In genomic region chr4:74962584-74962983, GRCh38 we compare ENCODE assay signal across 19 cellular contexts. TPM values are rescaled to one million over a fixed set of nuclear protein-coding genes. Genes with fewer than 3 reads are reported as not detected.
"Had no signal": no experiment of that assay in that cellular context is flagged by ENCODE, and none has a peak within 500 bp of the region (broad histone marks: within the 10 kb centered on the region; RNA-seq: fewer than 3 reads in every experiment).

No MANE protein-coding gene starts in this region.

- H3K4me3 ChIP-seq: adrenal gland, colonic mucosa, esophagus muscularis mucosa, right atrium auricular region, tibial artery, uterus had no signal

- H3K36me3 ChIP-seq: adrenal gland, colonic mucosa, esophagus muscularis mucosa, right atrium auricular region, tibial artery, uterus had no signal

- H3K9me3 ChIP-seq: colonic mucosa, tibial artery, uterus had no signal

- H3K27ac ChIP-seq: adrenal gland, colonic mucosa, esophagus muscularis mucosa, right atrium auricular region, tibial artery, uterus had no signal

- ATAC-seq: activated CD4-positive, alpha-beta T cell treated with anti-CD3 and anti-CD28 coated beads for 36 hours had no signal

- H3K27me3 ChIP-seq: adrenal gland, colonic mucosa, esophagus muscularis mucosa, right atrium auricular region, tibial artery, uterus had no signal

- DNase-seq: activated CD4-positive, alpha-beta memory T cell treated with anti-CD3 and anti-CD28 coated beads for 36 hours; activated CD4-positive, alpha-beta T cell treated with anti-CD3 and anti-CD28 coated beads for 36 hours; activated CD8-positive, alpha-beta memory T cell treated with anti-CD3 and anti-CD28 coated beads, Interleukin-2, amount 50 U/mL, for 4 hours; activated effector memory CD4-positive, alpha-beta T cell treated with anti-CD3 and anti-CD28 coated beads, Interleukin-2, amount 50 U/mL, for 16 hours; activated T-cell treated with anti-CD3 and anti-CD28 coated beads, Interleukin-2, amount 50 U/mL, for 48 hours; adrenal gland; caudate nucleus; colonic mucosa; effector CD4-positive, alpha-beta T cell; islet precursor cell; midbrain; stimulated activated CD4-positive, alpha-beta T cell treated with anti-CD3 and anti-CD28 coated beads, Interleukin-15, amount 100 ng/mL, for 24 hours; stimulated activated CD4-positive, alpha-beta T cell treated with anti-CD3 and anti-CD28 coated beads, Interleukin-4, amount 100 ng/mL, for 1 hour; stimulated activated naive CD4-positive, alpha-beta T cell; tibial artery; uterus had no signal

- H3K4me1 ChIP-seq: colonic mucosa, uterus had no signal

RNA-seq across cellular contexts. Expression of gene PARM1, which starts 29.7 kb away (rescaled TPM):
- total RNA-seq: activated CD4-positive, alpha-beta memory T cell treated with anti-CD3 and anti-CD28 coated beads for 36 hours; lung microvascular endothelial cell had no signal
